In genomic region chr16:46974352-46974751, GRCh38 we compare ENCODE assay signal across 8 cellular contexts. TPM values are rescaled to one million over a fixed set of nuclear protein-coding genes. Genes with fewer than 3 reads are reported as not detected.
DNase-seq lines count a peak whose midpoint lies in the region; ATAC-seq and TF ChIP-seq lines count a peak whose summit lies in the region.

No MANE protein-coding gene starts in this region.

- H3K27me3 ChIP-seq in fibroblast of lung (ENCODE audit: control insufficient read depth, insufficient read depth, low read length) (no peaks in the 10 kb centered on the region), gastrocnemius medialis (no peaks in the 10 kb centered on the region)

- H4K20me1 ChIP-seq in fibroblast of lung (ENCODE audit: control insufficient read depth, extremely low read depth, insufficient read depth, low read length), result no peaks in the 10 kb centered on the region

- intact Hi-C loops in activated CD4-positive, alpha-beta T cell treated with anti-CD3 and anti-CD28 coated beads, Interleukin-2, amount 10 ng/mL, durations not matched to agents 24 days and 14 days (cut with micrococcal nuclease), result loop anchor here (2.0 to 10.0 kb wide), 4 partner anchors 152 to 1638 kb away; partner anchors contain the start of genes LONP2 and N4BP1
- intact Hi-C loops in gastrocnemius medialis (cut with DNase I; ENCODE audit: low total_unique reads), result loop anchor here (5.0 to 10.0 kb wide), 2 partner anchors 327 to 1410 kb away; partner anchors contain the start of gene SIAH1
- intact Hi-C loops in sciatic nerve (cut with DNase I), result no loop called here

- TF ChIP-seq POLR2A in gastrocnemius medialis (IDR thresholded peaks at IDR 0.05), result no peak

- TF ChIP-seq CTCF in GM12865 (IDR thresholded peaks at IDR 0.05; ENCODE audit: insufficient read depth, low read depth, low read length, missing control alignments) (peak; percentile 24), fibroblast of lung (conservative IDR thresholded peaks at IDR 0.05 in 1 of 2, IDR thresholded peaks at IDR 0.05 in 1 of 2; ENCODE audit: low read depth in 1 of 2, low read length in 2 of 2) (no peak), gastrocnemius medialis (IDR thresholded peaks at IDR 0.05 in 4 of 5, conservative IDR thresholded peaks at IDR 0.05 in 1 of 5) (no peak)

- H3K4me3 Mint-ChIP-seq in activated CD4-positive, alpha-beta T cell treated with anti-CD3 and anti-CD28 coated beads, Interleukin-2, amount 10 ng/mL, durations not matched to agents 24 days and 14 days, result peak overlapping the region; percentile 94

- in situ Hi-C loops in gastrocnemius medialis (cut with MboI; ENCODE audit: low sequenced_read_pairs in 4 of 4), result no loop called here

- peak overlapping the region; percentile 69 for H2AFZ ChIP-seq in fibroblast of lung (ENCODE audit: low read length)

- no peaks in the 10 kb centered on the region for H3K27me3 Mint-ChIP-seq in activated CD4-positive, alpha-beta T cell treated with anti-CD3 and anti-CD28 coated beads, Interleukin-2, amount 10 ng/mL, durations not matched to agents 24 days and 14 days

- H3K36me3 ChIP-seq in fibroblast of lung (ENCODE audit: control insufficient read depth, insufficient read depth, low read length) (no peaks in the 10 kb centered on the region), gastrocnemius medialis (no peaks in the 10 kb centered on the region)

- peaks cover 30% of the 10 kb centered on the region for H3K79me2 ChIP-seq in fibroblast of lung (ENCODE audit: control insufficient read depth, insufficient read depth, low read length)

- H3K27ac ChIP-seq in fibroblast of lung (ENCODE audit: insufficient read depth, low read length), result peak overlapping the region; percentile 93
- H3K27ac ChIP-seq in gastrocnemius medialis, result peak overlapping the region; percentile 95 to 98 (median 98)

- DNase-seq in GM12865 (ENCODE audit: low read depth) (peak; percentile 82), fibroblast of lung (ENCODE audit: low read depth in 2 of 2) (peak; percentile 9 to 15), gastrocnemius medialis (no peak), sciatic nerve (ENCODE audit: low spot score) (no peak), epidermal melanocyte (ENCODE audit: insufficient read length, low spot score) (no peak)
- DNase-seq in activated CD4-positive, alpha-beta T cell treated with anti-CD3 and anti-CD28 coated beads, Interleukin-2, amount 10 ng/mL, durations not matched to agents 24 days and 14 days, result peak; percentile 77

- ATAC-seq in HG03520 (IDR thresholded peaks at IDR 0.05; ENCODE audit: unreplicated experiment) (peak; percentile 38), gastrocnemius medialis (peak in 1 of 2 donors; percentile 23), GM21529 (IDR thresholded peaks at IDR 0.05; ENCODE audit: unreplicated experiment) (no peak), sciatic nerve (no peak)

- H3K4me3 ChIP-seq in GM12865 (ENCODE audit: low read depth, low read length), result peak overlapping the region; percentile 73
- peak overlapping the region; percentile 66 to 92 (median 77) for H3K4me3 ChIP-seq in fibroblast of lung (replicated peaks in 1 of 4; ENCODE audit: control extremely low read depth in 1 of 4, insufficient read depth in 1 of 4, low read depth in 3 of 4, low read length in 4 of 4)
- H3K4me3 ChIP-seq in gastrocnemius medialis, result peak overlapping the region; percentile 65 to 93 (median 86)

- H3K9me3 Mint-ChIP-seq in activated CD4-positive, alpha-beta T cell treated with anti-CD3 and anti-CD28 coated beads, Interleukin-2, amount 10 ng/mL, durations not matched to agents 24 days and 14 days, result no peaks in the 10 kb centered on the region

- H3K9me3 ChIP-seq in fibroblast of lung (ENCODE audit: control insufficient read depth, insufficient read depth, low read depth, low read length) (no peaks in the 10 kb centered on the region), gastrocnemius medialis (no peaks in the 10 kb centered on the region)

- peak overlapping the region; percentile 87 for H3K4me2 ChIP-seq in fibroblast of lung (ENCODE audit: extremely low read depth, insufficient read depth, low read length)

- H3K9ac ChIP-seq in fibroblast of lung (ENCODE audit: insufficient read depth, low read length), result peak overlapping the region; percentile 98

- H3K36me3 Mint-ChIP-seq in activated CD4-positive, alpha-beta T cell treated with anti-CD3 and anti-CD28 coated beads, Interleukin-2, amount 10 ng/mL, durations not matched to agents 24 days and 14 days (ENCODE audit: low read depth), result peaks cover 27% of the 10 kb centered on the region

- H3K27ac Mint-ChIP-seq in activated CD4-positive, alpha-beta T cell treated with anti-CD3 and anti-CD28 coated beads, Interleukin-2, amount 10 ng/mL, durations not matched to agents 24 days and 14 days, result peak overlapping the region; percentile 98

- H3K4me1 ChIP-seq in fibroblast of lung (ENCODE audit: control insufficient read depth, extremely low read depth, insufficient read depth, low read length) (no peaks in the 10 kb centered on the region), gastrocnemius medialis (peaks cover 32% of the 10 kb centered on the region in 2 donors)

- peaks cover 41% of the 10 kb centered on the region for H3K4me1 Mint-ChIP-seq in activated CD4-positive, alpha-beta T cell treated with anti-CD3 and anti-CD28 coated beads, Interleukin-2, amount 10 ng/mL, durations not matched to agents 24 days and 14 days

RNA-seq across cellular contexts. Expression of gene DNAJA2, which starts 0.9 kb away (rescaled TPM):
- total RNA-seq in activated CD4-positive, alpha-beta T cell treated with anti-CD3 and anti-CD28 coated beads, Interleukin-2, amount 10 ng/mL, durations not matched to agents 24 days and 14 days, result 81.7 and 84.2 TPM in 2 replicates
- 78.3 and 79.9 TPM in 2 replicates for total RNA-seq in fibroblast of lung
- 32.5 and 34.0 TPM in 2 replicates for polyA plus RNA-seq in fibroblast of lung
- polyA plus RNA-seq in fibroblast of lung (2012), result 55.6 and 57.3 TPM in 2 replicates
- 2.6 and 3.1 TPM in 2 replicates for polyA minus RNA-seq in fibroblast of lung (ENCODE audit: low replicate concordance)
- 10 to 100 TPM; 57.4 to 79.6 (median 70.5) TPM for total RNA-seq in gastrocnemius medialis
- total RNA-seq in sciatic nerve, result 46.5 TPM

Comparison
In these comparisons a context has a peak if more than half of its experiments do, and no peak if none do; other contexts are left out.
1. DNase-seq: peak in GM12865 (single experiment), activated CD4-positive, alpha-beta T cell treated with anti-CD3 and anti-CD28 coated beads, Interleukin-2, amount 10 ng/mL, durations not matched to agents 24 days and 14 days (single experiment) and fibroblast of lung (2 of 2); none in gastrocnemius medialis (0 of 2), sciatic nerve (single experiment) and epidermal melanocyte (single experiment).
2. Peak in every context shown above with its lines, with median percentiles within 50 percentile points of each other: H3K4me3 ChIP-seq.